In the genomic region with DNA sequence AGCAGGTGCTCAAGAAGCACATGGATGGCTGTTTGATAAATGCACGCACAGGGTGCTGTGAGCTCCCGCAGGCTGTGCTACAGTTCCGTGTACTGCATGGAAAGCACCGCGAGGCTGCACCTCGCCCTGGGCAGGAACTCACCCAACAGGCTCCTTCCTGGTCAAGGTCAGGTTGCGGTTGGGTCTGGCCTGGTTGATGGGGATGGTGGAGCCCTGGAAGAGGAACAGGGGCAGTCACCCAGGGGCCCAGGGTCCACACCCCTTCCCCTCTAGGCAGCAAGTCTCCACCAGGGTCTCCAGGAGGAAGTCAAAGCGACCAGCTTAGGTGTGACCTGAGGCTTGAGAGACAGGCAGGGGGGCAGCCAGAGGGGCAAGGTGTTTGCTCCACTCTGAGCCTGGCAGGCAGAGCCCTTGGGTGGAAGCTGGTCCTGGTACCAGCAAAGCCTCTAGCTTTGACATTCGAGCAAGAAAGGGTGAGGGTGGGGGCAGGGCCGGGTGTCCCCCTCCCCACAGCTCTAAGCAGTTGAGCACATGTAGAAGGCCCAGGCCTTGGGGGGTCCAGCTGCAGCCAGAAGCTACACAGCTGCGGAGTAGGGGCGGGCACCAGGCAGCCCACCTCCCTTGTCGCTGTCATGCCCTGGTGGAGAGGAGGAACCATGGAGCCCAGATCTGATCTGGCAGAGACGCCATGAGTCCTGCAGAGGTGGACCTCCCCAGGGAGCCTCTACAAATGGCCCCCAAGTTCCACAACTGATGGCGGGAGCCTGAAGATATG, we compare ENCODE assay signal across 15 cellular contexts. TPM values are rescaled to one million over a fixed set of nuclear protein-coding genes. Genes with fewer than 3 reads are reported as not detected.
DNase-seq lines count a peak whose midpoint lies in the region; ATAC-seq, FAIRE-seq and TF ChIP-seq lines count a peak whose summit lies in the region.
"Had no signal": no experiment of that assay in that cellular context is flagged by ENCODE, and none has a peak within 500 bp of the region (broad histone marks: within the 10 kb centered on the region; RNA-seq: fewer than 3 reads in every experiment).

No MANE protein-coding gene starts in this region.

- POLR2A ChIA-PET in PC-3 (lab: Charles Lee; ENCODE audit: unreplicated experiment) = no interaction called here

- H3K9ac ChIP-seq in PC-3 (ENCODE audit: low read length) = no peak overlapping the region
- H3K9ac ChIP-seq: neural progenitor cell had no signal

- no peaks in the 10 kb centered on the region for H3K36me3 ChIP-seq in PC-3 (ENCODE audit: low read depth, low read length)
- H3K36me3 ChIP-seq in pancreas = no peaks in the 10 kb centered on the region
- no peaks in the 10 kb centered on the region for H3K36me3 ChIP-seq in hepatocyte (replicated peaks; ENCODE audit: insufficient read depth, low read depth)
- H3K36me3 ChIP-seq: neural progenitor cell had no signal

- intact Hi-C loops in CD14-positive monocyte (cut with micrococcal nuclease) = no loop called here
- intact Hi-C loops in PC-3 (cut with micrococcal nuclease) = no loop called here
- intact Hi-C loops in pancreas (cut with DNase I) = loop anchor here in 2 of 3 donors (5.0 to 10.0 kb wide), 2 partner anchors 75 to 262 kb away; a partner anchor contains a TSS

- no peak for FAIRE-seq in pancreas (lab: Jason Lieb, UNC)

- 67 to 69% methylated on average over 15 of the region's 15 CpGs for WGBS in pancreas, 2 donors
- 84% methylated on average over 15 of the region's 15 CpGs for WGBS in hepatocyte (ENCODE audit: low lambda C conversion rate, missing lambda C conversion rate)

- H3K4me3 ChIP-seq in PC-3 (ENCODE audit: low read length) (no peak overlapping the region), pancreas (no peak overlapping the region), hepatocyte (no peak overlapping the region)
- H3K4me3 ChIP-seq: lung, neural progenitor cell, smooth muscle cell had no signal

- H3K27ac ChIP-seq in PC-3 (ENCODE audit: low read length) (no peak overlapping the region), pancreas (no peak overlapping the region), hepatocyte (no peak overlapping the region)
- H3K27ac ChIP-seq: neural progenitor cell had no signal

- BruUV-seq in PC-3 (replicated peaks; lab: Mats Ljungman, UMichigan) = no TSS peak

- H3K27me3 ChIP-seq in PC-3 (ENCODE audit: low read length) (no peaks in the 10 kb centered on the region), pancreas (no peaks in the 10 kb centered on the region), hepatocyte (no peaks in the 10 kb centered on the region)
- H3K27me3 ChIP-seq: neural progenitor cell had no signal

- H3K4me1 ChIP-seq in PC-3 (ENCODE audit: insufficient read depth, low read length) = peaks cover 12% of the 10 kb centered on the region
- no peaks in the 10 kb centered on the region for H3K4me1 ChIP-seq in pancreas
- no peaks in the 10 kb centered on the region for H3K4me1 ChIP-seq in hepatocyte (ENCODE audit: insufficient read depth)

- H3K27ac Mint-ChIP-seq in CD14-positive monocyte = peak overlapping the region in 1 of 7 donors; percentile 59
- H3K27ac Mint-ChIP-seq in glutamatergic neuron (ENCODE audit: unreplicated experiment) = no peak overlapping the region
- H3K27ac Mint-ChIP-seq: dendritic cell treated with granulocyte-macrophage colony-stimulating factor and Interleukin-4, amounts not matched to agents 40 ng/mL and 50 ng/mL, for 4 days; neural progenitor cell had no signal

- peaks cover 10% of the 10 kb centered on the region for H3K4me1 Mint-ChIP-seq in CD14-positive monocyte
- H3K4me1 Mint-ChIP-seq in glutamatergic neuron (ENCODE audit: low read depth, unreplicated experiment) = peaks cover 9% of the 10 kb centered on the region

- no peaks in the 10 kb centered on the region for H3F3A ChIP-seq in PC-3 (ENCODE audit: low read length, unreplicated experiment)

- H3K9me3 ChIP-seq in PC-3 (ENCODE audit: low read length) = no peaks in the 10 kb centered on the region
- H3K9me3 ChIP-seq in pancreas = no peaks in the 10 kb centered on the region
- no peaks in the 10 kb centered on the region for H3K9me3 ChIP-seq in hepatocyte (ENCODE audit: low read depth)

- H3K9me2 ChIP-seq in PC-3 (replicated peaks; ENCODE audit: low read length) = no peaks in the 10 kb centered on the region
- H3K9me2 ChIP-seq in hepatocyte (replicated peaks; ENCODE audit: insufficient read depth) = no peaks in the 10 kb centered on the region

- H4K20me1 ChIP-seq in PC-3 (ENCODE audit: low read length) (no peaks in the 10 kb centered on the region), hepatocyte (ENCODE audit: insufficient read depth, poor library complexity, severe bottlenecking) (no peaks in the 10 kb centered on the region)

- peaks cover 1 to 6% (median 3%) of the 10 kb centered on the region in 3 donors for H3K27me3 Mint-ChIP-seq in CD14-positive monocyte (ENCODE audit: low read depth in 3 of 3)
- H3K27me3 Mint-ChIP-seq in glutamatergic neuron (ENCODE audit: unreplicated experiment) = peaks cover 6% of the 10 kb centered on the region

- ATAC-seq in PC-3 (peak; percentile 35), pancreas (peak in 3 of 4 donors; percentile 35 to 54 (median 49))
- ATAC-seq: activated T-cell treated with anti-CD3 and anti-CD28 coated beads, Interleukin-2, amount 50 U/mL, for 4 hours had no signal

- H2AFZ ChIP-seq in PC-3 (ENCODE audit: low read length) (peak overlapping the region; percentile 21; the same call in 1 of the 2 replicates), hepatocyte (no peak overlapping the region)
- H2AFZ ChIP-seq: neural progenitor cell had no signal

- CTCF ChIA-PET in PC-3 (lab: Charles Lee) = no interaction called here

- H3K9me3 Mint-ChIP-seq in CD14-positive monocyte (peaks cover 0 to 2% (median 0%) of the 10 kb centered on the region in 7 donors), glutamatergic neuron (ENCODE audit: unreplicated experiment) (peaks cover 14% of the 10 kb centered on the region)
- H3K9me3 Mint-ChIP-seq: activated T-cell treated with anti-CD3 and anti-CD28 coated beads, Interleukin-2, amount 50 U/mL, for 4 hours; dendritic cell treated with granulocyte-macrophage colony-stimulating factor and Interleukin-4, amounts not matched to agents 40 ng/mL and 50 ng/mL, for 4 days; neural progenitor cell had no signal

- H3K4me3 Mint-ChIP-seq in CD14-positive monocyte (no peak overlapping the region), glutamatergic neuron (ENCODE audit: unreplicated experiment) (no peak overlapping the region)
- H3K4me3 Mint-ChIP-seq: activated T-cell treated with anti-CD3 and anti-CD28 coated beads, Interleukin-2, amount 50 U/mL, for 4 hours; dendritic cell treated with granulocyte-macrophage colony-stimulating factor and Interleukin-4, amounts not matched to agents 40 ng/mL and 50 ng/mL, for 4 days; neural progenitor cell had no signal

- no peaks in the 10 kb centered on the region for H3K36me3 Mint-ChIP-seq in CD14-positive monocyte
- H3K36me3 Mint-ChIP-seq in glutamatergic neuron (ENCODE audit: unreplicated experiment) = no peaks in the 10 kb centered on the region
- H3K36me3 Mint-ChIP-seq: neural progenitor cell had no signal

- H3K79me2 ChIP-seq in PC-3 (ENCODE audit: low read length) (no peaks in the 10 kb centered on the region), hepatocyte (no peaks in the 10 kb centered on the region)

- peak overlapping the region; percentile 45 for H3K4me2 ChIP-seq in PC-3 (ENCODE audit: low read length)
- no peak overlapping the region for H3K4me2 ChIP-seq in hepatocyte
- H3K4me2 ChIP-seq: neural progenitor cell, smooth muscle cell had no signal

- peak; percentile 38 for DNase-seq in CD14-positive monocyte (ENCODE audit: low spot score)
- peak; percentile 18 for DNase-seq in PC-3
- DNase-seq in glutamatergic neuron = peak; percentile 12
- peak in 5 of 6 donors; percentile 10 to 53 (median 13) for DNase-seq in pancreas
- no peak for DNase-seq in dedifferentiated amniotic fluid mesenchymal stem cell (ENCODE audit: extremely low spot score)
- DNase-seq in SW480 (ENCODE audit: low spot score) = no peak
- DNase-seq in stimulated activated naive CD4-positive, alpha-beta T cell treated with Interleukin-2 at 50 U/mL for 16 hours (lab: John Stamatoyannopoulos, UW) = no peak
- DNase-seq in hepatocyte (ENCODE audit: low spot score) = no peak
- DNase-seq: activated T-cell treated with anti-CD3 and anti-CD28 coated beads, Interleukin-2, amount 50 U/mL, for 4 hours; amniotic stem cell had no signal

- TF ChIP-seq CTCF in CD14-positive monocyte (IDR thresholded peaks at IDR 0.05) (no peak), PC-3 (conservative IDR thresholded peaks at IDR 0.05; ENCODE audit: low read depth, low read length) (no peak), glutamatergic neuron (IDR thresholded peaks at IDR 0.05; ENCODE audit: partially characterized antibody, unreplicated experiment) (no peak), pancreas (IDR thresholded peaks at IDR 0.05) (no peak), hepatocyte (IDR thresholded peaks at IDR 0.05; ENCODE audit: poor library complexity) (no peak)

RNA-seq across cellular contexts. Expression of a gene that starts 46.3 kb away (rescaled TPM):
- 10 to 100 TPM in 1 of 2 donors, 1 to 10 TPM in 1; 2.8 to 13.6 TPM for polyA plus RNA-seq in CD14-positive monocyte
- total RNA-seq in PC-3 (2014; rRNA removed) = 29.8 and 30.4 TPM in 2 replicates
- 38.6 TPM for total RNA-seq in glutamatergic neuron (ENCODE audit: unreplicated experiment)
- 10 to 100 TPM; 25.1 to 38.1 (median 31.1) TPM for total RNA-seq in pancreas
- polyA plus RNA-seq in pancreas = 10 to 100 TPM; 19.4 to 33.0 TPM
- 43.4 and 52.9 TPM in 2 replicates for total RNA-seq in hepatocyte
- polyA plus RNA-seq in hepatocyte = 29.3 and 31.2 TPM in 2 replicates

RNA-seq across cellular contexts. Expression of a gene that starts 50.1 kb away (rescaled TPM):
- polyA plus RNA-seq in CD14-positive monocyte (not detected), pancreas (10 to 100 TPM; 38.8 to 44.0 TPM), hepatocyte (15.5 and 22.6 TPM in 2 replicates)
- total RNA-seq in PC-3 (2014; rRNA removed) (not detected in 2 replicates), glutamatergic neuron (ENCODE audit: unreplicated experiment) (not detected), pancreas (10 to 100 TPM; 15.4 to 46.3 (median 33.7) TPM), hepatocyte (15.9 and 25.0 TPM in 2 replicates)
- total RNA-seq: IMR-90, smooth muscle cell had no signal
- polyA plus RNA-seq: IMR-90 had no signal

Comparison
In these comparisons a context has a peak if more than half of its experiments do, and no peak if none do; other contexts are left out.
1. DNase-seq: peak in CD14-positive monocyte (single experiment), PC-3 (single experiment), glutamatergic neuron (single experiment) and pancreas (5 of 6); none in dedifferentiated amniotic fluid mesenchymal stem cell (single experiment), SW480 (single experiment), stimulated activated naive CD4-positive, alpha-beta T cell treated with Interleukin-2 at 50 U/mL for 16 hours (single experiment) and hepatocyte (single experiment).
2. RNA of a gene that starts 50.1 kb away (total RNA-seq): 15.4 to 46.3 TPM in pancreas and 15.9 to 25.0 TPM in hepatocyte; not detected in glutamatergic neuron (single experiment) and not detected in PC-3; every median in the first group is over 10 times any median in the second.
3. intact Hi-C loops: an anchor here in pancreas (5.0 to 10.0 kb wide); none called in CD14-positive monocyte and PC-3.